In genomic region chr1:176768532-176768931, GRCh38 we compare ENCODE assay signal across 34 cellular contexts.
"Had no signal": no experiment of that assay in that cellular context is flagged by ENCODE, and none has a peak within 500 bp of the region (broad histone marks: within the 10 kb centered on the region; RNA-seq: fewer than 3 reads in every experiment).

No MANE protein-coding gene starts in this region.

- DNase-seq: Kasumi-1, KG1, MG63, MV-4-11, NCI-H1048, NCI-H1092 treated with DMSO at 0.1 percent for 48 hours, NCI-H1105 treated with DMSO at 0.1 percent for 48 hours, NCI-H1417, NCI-H1436, NCI-H146, NCI-H1694, NCI-H187, NCI-H1930, NCI-H2029 treated with DMSO at 0.1 percent for 48 hours, NCI-H2081 treated with DMSO at 0.1 percent for 48 hours, NCI-H2107, NCI-H2171, NCI-H226, NCI-H446 treated with DMSO at 0.1 percent for 48 hours, NCI-H510A, NCI-H524, NCI-H526, NCI-H69, NCI-H748 treated with DMSO at 0.1 percent for 48 hours, NCI-H82, PC-9, SHP77, SIG-M5, SJCRH30, SW 1271, T-helper 1 cell had no signal

- H3K36me3 ChIP-seq: MG63, SJCRH30 had no signal

- ATAC-seq: Panc1, Right ventricle myocardium inferior had no signal

- H3K27me3 ChIP-seq: MG63, SJCRH30 had no signal

- H3K4me3 ChIP-seq: MG63, PC-9, SJCRH30 had no signal

- H3K4me1 ChIP-seq: SJCRH30 had no signal

- H3K9me3 ChIP-seq: MG63, SJCRH30 had no signal

- H3K4me2 ChIP-seq: PC-9 had no signal

- H2AFZ ChIP-seq: PC-9 had no signal

- H3K27ac ChIP-seq: PC-9, RWPE1, SJCRH30 had no signal
